In genomic region chr3:127779747-127780146, GRCh38 we compare ENCODE assay signal across 9 cellular contexts. TPM values are rescaled to one million over a fixed set of nuclear protein-coding genes. Genes with fewer than 3 reads are reported as not detected.
DNase-seq lines count a peak whose midpoint lies in the region; ATAC-seq, FAIRE-seq and TF ChIP-seq lines count a peak whose summit lies in the region.
"Had no signal": no experiment of that assay in that cellular context is flagged by ENCODE, and none has a peak within 500 bp of the region (broad histone marks: within the 10 kb centered on the region; RNA-seq: fewer than 3 reads in every experiment).

No MANE protein-coding gene starts in this region.

- no peak for FAIRE-seq in A549 (lab: Jason Lieb, UNC)

- DNase-seq in A549 (ENCODE audit: low read depth in 1 of 2, low spot score in 1 of 2) (peak in 1 of 2 experiments; percentile 45), RPMI7951 (ENCODE audit: low read depth) (peak; percentile 94), kidney tubule cell (ENCODE audit: low spot score) (peak; percentile 83), DMS 273 treated with DMSO at 0.1 percent for 48 hours (lab: John Stamatoyannopoulos, UW) (no peak), A673 (ENCODE audit: low spot score) (no peak), HuH-7.5 (ENCODE audit: low spot score) (no peak)
- no peak for DNase-seq in stimulated activated CD4-positive, alpha-beta T cell treated with anti-CD3 and anti-CD28 coated beads, Interleukin-4, amount 100 ng/mL, for 1 hour
- DNase-seq: stimulated activated naive CD4-positive, alpha-beta T cell treated with Interleukin-2 at 50 U/mL for 16 hours had no signal

- H3K36me3 ChIP-seq in A673 (ENCODE audit: insufficient read depth, low read length, poor library complexity, severe bottlenecking) = no peaks in the 10 kb centered on the region

- TF ChIP-seq RAD21 in A549 (conservative IDR thresholded peaks at IDR 0.05 in 1 of 2, IDR thresholded peaks at IDR 0.05 in 1 of 2) = no peak

- no peaks in the 10 kb centered on the region for H3K27me3 ChIP-seq in A673 (replicated peaks; ENCODE audit: insufficient read depth, low read depth, low read length, poor library complexity)

- POLR2A ChIA-PET in A549 (lab: Yijun Ruan, JAX) = no interaction called here
- POLR2A ChIA-PET in A673 (lab: Charles Lee; ENCODE audit: low non-redundant PET) = no interaction called here

- no peak for TF ChIP-seq EP300 in A549 (IDR thresholded peaks at IDR 0.05)

- no TSS peak for BruUV-seq in A673 (replicated peaks; lab: Mats Ljungman, UMichigan)

- peaks cover 37% of the 10 kb centered on the region for H3K4me1 ChIP-seq in A549
- H3K4me1 ChIP-seq in A673 (ENCODE audit: insufficient read depth, low read length, poor library complexity, severe bottlenecking) = peaks cover 5% of the 10 kb centered on the region

- TF ChIP-seq CTCF in A549 (IDR thresholded peaks at IDR 0.05) = no peak
- no peak for TF ChIP-seq CTCF in A673 (conservative IDR thresholded peaks at IDR 0.05; ENCODE audit: low read depth, low read length)

- H3K4me3 ChIP-seq in A549 (no peak overlapping the region), A673 (ENCODE audit: low read depth, low read length, poor library complexity, severe bottlenecking) (no peak overlapping the region)

- H3K9me3 ChIP-seq in A549 (peaks cover 16% of the 10 kb centered on the region; the same call in 2 of the 3 replicates), A673 (ENCODE audit: low read depth, low read length, poor library complexity, severe bottlenecking) (no peaks in the 10 kb centered on the region)

- ATAC-seq in A549 (no peak), GM18870 (IDR thresholded peaks at IDR 0.05; ENCODE audit: unreplicated experiment) (peak; percentile 34)

- H3K4me2 ChIP-seq in A549 = peak overlapping the region; percentile 15; the same call in 1 of the 3 replicates

- CTCF ChIA-PET in A549 (lab: Yijun Ruan, JAX) (no interaction called here), A673 (lab: Charles Lee) (no interaction called here)

- TF ChIP-seq POLR2A in A549 (IDR thresholded peaks at IDR 0.05; ENCODE audit: low read length) = no peak

- H3K27ac ChIP-seq in A549 = peak overlapping the region; percentile 27 to 61; a peak in 3 of 6 replicates
- H3K27ac ChIP-seq in A673 (ENCODE audit: low read depth, low read length, poor library complexity, severe bottlenecking) = no peak overlapping the region

- WGBS in A549 (ENCODE audit: missing lambda C conversion rate) = 67% methylated on average over 3 of the region's 3 CpGs

- intact Hi-C loops in A673 (cut with micrococcal nuclease; ENCODE audit: unreplicated experiment) = no loop called here

TF ChIP-seq in A549, 52 proteins besides CTCF, POLR2A, EP300 and RAD21:
- TF ChIP-seq FOSL2 (IDR thresholded peaks at IDR 0.05) = no peak
- TF ChIP-seq FOSL2 (CRISPR knock-in tag; IDR thresholded peaks at IDR 0.05) = peak; percentile 33; the same call in 1 of the 2 replicates
- TF ChIP-seq ZC3H11A (IDR thresholded peaks at IDR 0.05) = no peak

RNA-seq across cellular contexts. Expression of gene MGLL, which starts 42.6 kb away (rescaled TPM):
- polyA plus RNA-seq in A549 (2011; rRNA removed) (38.5 and 40.2 TPM in 2 replicates), A549 (2017; fragmentation: RNase III; extraction: RNeasy Plus Mini Kit Qiagen cat#74134 plus additional on column Dnase treatment) (32.6 to 41.5 TPM (median 34.5 TPM) in 3 replicates)
- 22.0 and 29.9 TPM in 2 replicates for polyA plus RNA-seq in A549 (2012; cell fraction: cytosol; rRNA removed)
- 21.1 and 25.0 TPM in 2 replicates for polyA plus RNA-seq in A549 (2012; cell fraction: nucleus; rRNA removed)
- 41.6 and 58.3 TPM in 2 replicates for polyA minus RNA-seq in A549 (2011; rRNA and poly(A)+ RNA removed)
- 42.0 and 48.4 TPM in 2 replicates for total RNA-seq in RPMI7951 (2014; rRNA removed; shearing (Covaris generic))
- 0.39 and 0.90 TPM in 2 replicates for total RNA-seq in A673 (2021)

Comparison
In these comparisons a context has a peak if more than half of its experiments do, and no peak if none do; other contexts are left out.
1. DNase-seq: peak in RPMI7951 (single experiment) and kidney tubule cell (single experiment); none in DMS 273 treated with DMSO at 0.1 percent for 48 hours (single experiment), A673 (single experiment), HuH-7.5 (single experiment) and stimulated activated CD4-positive, alpha-beta T cell treated with anti-CD3 and anti-CD28 coated beads, Interleukin-4, amount 100 ng/mL, for 1 hour (single experiment).
2. RNA of gene MGLL, which starts 42.6 kb away (total RNA-seq): 42.0 to 48.4 TPM in RPMI7951; 0.39 to 0.90 TPM in A673; every median in the first group is over 10 times any median in the second.